ENCODE assay signal across 1 cellular context in the genomic region with DNA sequence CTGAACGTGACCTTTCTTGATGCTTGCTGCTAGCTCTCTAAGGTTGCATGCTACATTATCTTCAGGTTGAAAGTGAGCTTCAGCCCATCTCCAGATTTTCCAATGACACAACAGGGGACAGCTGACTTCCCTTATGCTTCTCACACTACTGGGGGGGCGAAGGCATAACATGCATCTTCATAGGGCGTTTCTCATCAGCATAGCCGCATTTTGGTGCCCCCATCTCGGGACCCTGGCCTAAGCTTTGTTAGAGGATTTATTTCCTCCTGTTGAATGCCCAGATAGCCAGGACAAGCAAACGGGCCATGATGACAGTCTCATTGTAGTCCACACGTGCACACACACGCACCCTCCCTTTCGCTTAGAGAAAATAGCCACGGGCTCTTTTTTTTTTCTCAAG.
TF ChIP-seq lines count a peak whose summit lies in the region.

No MANE protein-coding gene starts in this region.

TF ChIP-seq in H1, 55 proteins besides CTCF, POLR2A, EP300 and RAD21 (continued from another document):
- no peak for TF ChIP-seq RBBP5 (IDR thresholded peaks at IDR 0.05; ENCODE audit: borderline replicate concordance, low read depth, low read length)
- no peak for TF ChIP-seq KDM4A (IDR thresholded peaks at IDR 0.05; ENCODE audit: low read depth, low read length, severe bottlenecking)
